22 cellular contexts compared by ENCODE assay signal in the genomic region with DNA sequence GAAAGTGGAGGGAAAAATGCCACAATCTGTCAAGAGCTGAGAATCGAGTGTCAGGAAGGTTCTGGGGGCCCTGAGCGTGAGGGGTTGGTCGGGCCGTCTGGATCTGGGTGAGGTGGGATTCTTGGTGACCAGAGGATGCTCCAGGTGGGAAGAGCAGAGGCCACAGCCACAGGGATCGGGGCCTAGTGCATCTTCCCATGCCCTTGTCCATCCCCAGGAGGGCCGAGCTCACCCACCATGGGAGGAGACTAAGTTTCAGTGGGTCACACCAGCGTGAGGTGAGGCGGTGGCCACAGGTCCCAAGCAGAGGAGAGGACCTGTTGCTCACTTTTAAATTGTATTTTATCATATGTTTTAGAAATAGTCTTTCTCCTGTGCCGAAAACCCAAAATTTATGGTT.
"Had no signal": no experiment of that assay in that cellular context is flagged by ENCODE, and none has a peak within 500 bp of the region (broad histone marks: within the 10 kb centered on the region; RNA-seq: fewer than 3 reads in every experiment).

No MANE protein-coding gene starts in this region.

- H3K4me1 Mint-ChIP-seq: memory B cell; mesothelial cell of epicardium; neural crest cell; stimulated activated naive CD8-positive, alpha-beta T cell treated with anti-CD3 and anti-CD28 coated beads, Interleukin-15, amount 100 ng/mL, for 72 hours had no signal

- ATAC-seq: effector memory CD8-positive, alpha-beta T cell; gastrocnemius medialis; left lobe of liver; mucosa of descending colon; natural killer cell treated with Interleukin-12 subunit alpha and Interleukin-12 subunit beta and Interleukin-15 and Interleukin-18, amount 100 ng/mL, for 72 hours; right cardiac atrium; stimulated activated naive CD8-positive, alpha-beta T cell treated with anti-CD3 and anti-CD28 coated beads, Interleukin-15, amount 100 ng/mL, for 72 hours; upper lobe of right lung had no signal

- DNase-seq: cortex of kidney; effector memory CD8-positive, alpha-beta T cell; foreskin fibroblast; gastrocnemius medialis; kidney; mucosa of descending colon; naive B cell; right cardiac atrium; sigmoid colon; stimulated activated naive CD4-positive, alpha-beta T cell; stimulated activated naive CD8-positive, alpha-beta T cell treated with anti-CD3 and anti-CD28 coated beads, Interleukin-15, amount 100 ng/mL, for 72 hours; transverse colon; upper lobe of right lung; uterus had no signal

- H3K9me3 ChIP-seq: gastrocnemius medialis, mucosa of descending colon, prostate gland, sigmoid colon, suprapubic skin, transverse colon, upper lobe of right lung, uterus had no signal

- H3K36me3 ChIP-seq: gastrocnemius medialis, prostate gland, sigmoid colon, suprapubic skin, transverse colon, upper lobe of right lung, uterus had no signal

- H3K36me3 Mint-ChIP-seq: memory B cell; mesothelial cell of epicardium; naive B cell; natural killer cell treated with Interleukin-12 subunit alpha and Interleukin-12 subunit beta and Interleukin-15 and Interleukin-18, amount 100 ng/mL, for 72 hours had no signal

- H3K27me3 ChIP-seq: gastrocnemius medialis, sigmoid colon, suprapubic skin, transverse colon, upper lobe of right lung, uterus had no signal

- H3K9me3 Mint-ChIP-seq: effector memory CD8-positive, alpha-beta T cell; mesothelial cell of epicardium; natural killer cell treated with Interleukin-12 subunit alpha and Interleukin-12 subunit beta and Interleukin-15 and Interleukin-18, amount 100 ng/mL, for 72 hours; neural crest cell; stimulated activated naive CD8-positive, alpha-beta T cell treated with anti-CD3 and anti-CD28 coated beads, Interleukin-15, amount 100 ng/mL, for 72 hours had no signal

- H3K4me3 ChIP-seq: gastrocnemius medialis, lung, mucosa of descending colon, prostate gland, sigmoid colon, suprapubic skin, transverse colon, upper lobe of right lung, uterus had no signal

- H3K27ac ChIP-seq: gastrocnemius medialis, prostate gland, sigmoid colon, suprapubic skin, transverse colon, upper lobe of right lung, uterus had no signal

- H3K27me3 Mint-ChIP-seq: memory B cell had no signal

- H3K27ac Mint-ChIP-seq: effector memory CD8-positive, alpha-beta T cell; memory B cell; mesothelial cell of epicardium; natural killer cell treated with Interleukin-12 subunit alpha and Interleukin-12 subunit beta and Interleukin-15 and Interleukin-18, amount 100 ng/mL, for 72 hours; stimulated activated naive CD8-positive, alpha-beta T cell treated with anti-CD3 and anti-CD28 coated beads, Interleukin-15, amount 100 ng/mL, for 72 hours had no signal

- H3K4me3 Mint-ChIP-seq: effector memory CD8-positive, alpha-beta T cell; memory B cell; mesothelial cell of epicardium; naive B cell; natural killer cell treated with Interleukin-12 subunit alpha and Interleukin-12 subunit beta and Interleukin-15 and Interleukin-18, amount 100 ng/mL, for 72 hours; neural crest cell; stimulated activated naive CD8-positive, alpha-beta T cell treated with anti-CD3 and anti-CD28 coated beads, Interleukin-15, amount 100 ng/mL, for 72 hours had no signal
